25 cellular contexts compared by ENCODE assay signal in genomic region chr6:139713911-139714527, GRCh38.
A peak's percentile ranks its signal among the peaks of the same experiment; 100 is the strongest.
DNase-seq lines count a peak whose midpoint lies in the region; ATAC-seq, FAIRE-seq and TF ChIP-seq lines count a peak whose summit lies in the region.
"Had no signal": no experiment of that assay in that cellular context is flagged by ENCODE, and none has a peak within 500 bp of the region (broad histone marks: within the 10 kb centered on the region; RNA-seq: fewer than 3 reads in every experiment).

No MANE protein-coding gene starts in this region.

- no peak for TF ChIP-seq EP300 in Ishikawa (IDR thresholded peaks at IDR 0.05; ENCODE audit: borderline replicate concordance)
- TF ChIP-seq EP300 in K562 (IDR thresholded peaks at IDR 0.05; ENCODE audit: low read length) = no peak
- TF ChIP-seq EP300 in HepG2 (IDR thresholded peaks at IDR 0.05; ENCODE audit: low read depth in 2 of 2, low read length in 2 of 2) = no peak
- no peak for TF ChIP-seq EP300 in HepG2 (CRISPR knock-in tag; IDR thresholded peaks at IDR 0.05; ENCODE audit: borderline replicate concordance)

- H2AFZ ChIP-seq in K562 (ENCODE audit: low read depth, low read length) (peak overlapping the region; percentile 47; the same call in 1 of the 2 replicates), HepG2 (ENCODE audit: low read length) (no peak overlapping the region)

- in situ Hi-C loops in K562 (cut with MboI) (no loop called here), HepG2 (cut with HindIII; ENCODE audit: extremely low pct_ligation_motif_present, low pct_unique_long_range_greater_than_20kb) (no loop called here)

- no peak overlapping the region for H3K4me3 Mint-ChIP-seq in activated CD8-positive, alpha-beta memory T cell treated with anti-CD3 and anti-CD28 coated beads, Interleukin-2, amount 10 ng/mL, durations not matched to agents 7 days and 5 days
- H3K4me3 Mint-ChIP-seq: activated CD4-positive, alpha-beta T cell treated with anti-CD3 and anti-CD28 coated beads, Interleukin-2, amount 10 ng/mL, durations not matched to agents 24 days and 14 days; endodermal cell; memory B cell; naive thymus-derived CD8-positive, alpha-beta T cell; T-cell had no signal

- FAIRE-seq in K562 (lab: Jason Lieb, UNC) = no peak
- FAIRE-seq in HepG2 (lab: Jason Lieb, UNC) = no peak
- FAIRE-seq: A204.1, kidney, pancreas had no signal

- intact Hi-C loops in K562 (cut with micrococcal nuclease) = no loop called here
- intact Hi-C loops in HepG2 (cut with micrococcal nuclease; ENCODE audit: unreplicated experiment) = no loop called here
- intact Hi-C loops in head of caudate nucleus (cut with DNase I) = no loop called here

- POLR2A ChIA-PET in K562 (lab: Yijun Ruan, JAX) = no interaction called here
- POLR2A ChIA-PET in HepG2 (lab: Yijun Ruan, JAX) = no interaction called here

- no peaks in the 10 kb centered on the region for H3K27me3 Mint-ChIP-seq in activated CD8-positive, alpha-beta memory T cell treated with anti-CD3 and anti-CD28 coated beads, Interleukin-2, amount 10 ng/mL, durations not matched to agents 7 days and 5 days

- peak; percentile 64 for DNase-seq in AG10803 (ENCODE audit: low read depth)
- DNase-seq in K562 (ENCODE audit: extremely low read depth in 1 of 4, low spot score in 3 of 4) = no peak
- no peak for DNase-seq in HepG2 (ENCODE audit: low spot score)
- no peak for DNase-seq in dermis blood vessel endothelial cell
- DNase-seq in activated gamma-delta T cell treated with Interleukin-2 at 50 U/mL for 16 hours = no peak
- DNase-seq in head of caudate nucleus = no peak
- DNase-seq in activated CD8-positive, alpha-beta memory T cell treated with anti-CD3 and anti-CD28 coated beads, Interleukin-2, amount 10 ng/mL, durations not matched to agents 7 days and 5 days = no peak
- DNase-seq: activated CD4-positive, alpha-beta T cell treated with anti-CD3 and anti-CD28 coated beads, Interleukin-2, amount 10 ng/mL, durations not matched to agents 24 days and 14 days; activated CD8-positive, alpha-beta memory T cell treated with anti-CD3 and anti-CD28 coated beads, Interleukin-2, amount 50 U/mL, for 4 hours; activated effector memory CD4-positive, alpha-beta T cell treated with anti-CD3 and anti-CD28 coated beads, Interleukin-2, amount 50 U/mL, for 16 hours; amygdala; endodermal cell; kidney; naive thymus-derived CD8-positive, alpha-beta T cell; NCI-H1417; NCI-H524 treated with DMSO at 0.1 percent for 48 hours; pancreas; stimulated activated CD4-positive, alpha-beta T cell treated with anti-CD3 and anti-CD28 coated beads, Interleukin-2, amount 100 ng/mL, for 48 hours; T-cell; upper lobe of right lung had no signal

- no peaks in the 10 kb centered on the region for H3K36me3 Mint-ChIP-seq in activated CD8-positive, alpha-beta memory T cell treated with anti-CD3 and anti-CD28 coated beads, Interleukin-2, amount 10 ng/mL, durations not matched to agents 7 days and 5 days
- H3K36me3 Mint-ChIP-seq: memory B cell; naive thymus-derived CD8-positive, alpha-beta T cell; T-cell had no signal

- WGBS in K562 (ENCODE audit: insufficient coverage, low coverage, missing lambda C conversion rate) = 39% methylated on average over 5 of the region's 5 CpGs
- 29% methylated on average over 5 of the region's 5 CpGs for WGBS in HepG2 (ENCODE audit: low lambda C conversion rate)

- H3K9me1 ChIP-seq in K562 (ENCODE audit: control insufficient read depth, insufficient read depth, low read length) = no peaks in the 10 kb centered on the region

- H3K36me3 ChIP-seq in K562 (ENCODE audit: control insufficient read depth, insufficient read depth, low read length) = no peaks in the 10 kb centered on the region
- H3K36me3 ChIP-seq in HepG2 (replicated peaks in 1 of 2; ENCODE audit: control insufficient read depth in 1 of 2, insufficient read depth in 2 of 2, low read length in 2 of 2) = no peaks in the 10 kb centered on the region
- H3K36me3 ChIP-seq: BLaER1 treated with 17β-estradiol and CSF1 and Interleukin-3, amounts not matched to agents 10 nM and 100 nM; pancreas; upper lobe of right lung had no signal

- TF ChIP-seq CTCF in AG10803 (conservative IDR thresholded peaks at IDR 0.05; ENCODE audit: low read length) = no peak
- TF ChIP-seq CTCF in K562 (IDR thresholded peaks at IDR 0.05 in 2 of 3, conservative IDR thresholded peaks at IDR 0.05 in 1 of 3; ENCODE audit: insufficient read depth in 2 of 3, low read depth in 1 of 3, low read length in 3 of 3) = no peak
- no peak for TF ChIP-seq CTCF in HepG2 (CRISPR knock-in tag; IDR thresholded peaks at IDR 0.05)

- H4K20me1 ChIP-seq in K562 (replicated peaks; ENCODE audit: control insufficient read depth, insufficient read depth, low read length) (no peaks in the 10 kb centered on the region), HepG2 (ENCODE audit: insufficient read depth, low read length) (no peaks in the 10 kb centered on the region)
- H4K20me1 ChIP-seq: BLaER1 treated with 17β-estradiol and CSF1 and Interleukin-3, amounts not matched to agents 10 nM and 100 nM had no signal

- H3K4me3 ChIP-seq in AG10803 (ENCODE audit: low read length) (no peak overlapping the region), K562 (no peak overlapping the region), HepG2 (replicated peaks in 1 of 3; ENCODE audit: insufficient read depth in 1 of 3, low read depth in 2 of 3, low read length in 3 of 3) (no peak overlapping the region)
- H3K4me3 ChIP-seq: BLaER1 treated with 17β-estradiol and CSF1 and Interleukin-3, amounts not matched to agents 10 nM and 100 nM; pancreas; upper lobe of right lung had no signal

- no peak overlapping the region for H3K9ac ChIP-seq in K562 (ENCODE audit: insufficient read depth in 1 of 2, low read depth in 2 of 2, low read length in 2 of 2)
- no peak overlapping the region for H3K9ac ChIP-seq in HepG2 (ENCODE audit: insufficient read depth, low read depth, low read length)
- H3K9ac ChIP-seq: BLaER1 treated with 17β-estradiol and CSF1 and Interleukin-3, amounts not matched to agents 10 nM and 100 nM had no signal

- no peaks in the 10 kb centered on the region for H3K4me1 Mint-ChIP-seq in activated CD8-positive, alpha-beta memory T cell treated with anti-CD3 and anti-CD28 coated beads, Interleukin-2, amount 10 ng/mL, durations not matched to agents 7 days and 5 days
- H3K4me1 Mint-ChIP-seq: activated CD4-positive, alpha-beta T cell treated with anti-CD3 and anti-CD28 coated beads, Interleukin-2, amount 10 ng/mL, durations not matched to agents 24 days and 14 days; memory B cell; naive thymus-derived CD8-positive, alpha-beta T cell; T-cell had no signal

- H3K79me2 ChIP-seq in K562 (ENCODE audit: control insufficient read depth, insufficient read depth, low read length) (no peaks in the 10 kb centered on the region), HepG2 (ENCODE audit: insufficient read depth, low read length) (no peaks in the 10 kb centered on the region)

- H3K27ac ChIP-seq in K562 (ENCODE audit: extremely low read depth, low read depth, low read length) (no peak overlapping the region), HepG2 (ENCODE audit: extremely low read length, insufficient read depth, low read length) (no peak overlapping the region)
- H3K27ac ChIP-seq: BLaER1 treated with 17β-estradiol and CSF1 and Interleukin-3, amounts not matched to agents 10 nM and 100 nM; pancreas; upper lobe of right lung had no signal

- BruUV-seq in K562 (replicated peaks; lab: Mats Ljungman, UMichigan) = no TSS peak
- no TSS peak for BruUV-seq in HepG2 (replicated peaks; lab: Mats Ljungman, UMichigan)

- no peaks in the 10 kb centered on the region for H3K27me3 ChIP-seq in K562 (ENCODE audit: control insufficient read depth in 2 of 2, insufficient read depth in 2 of 2, low read length in 2 of 2)
- H3K27me3 ChIP-seq in HepG2 (ENCODE audit: control insufficient read depth in 1 of 2, insufficient read depth in 2 of 2, low read length in 2 of 2) = no peaks in the 10 kb centered on the region
- H3K27me3 ChIP-seq: BLaER1 treated with 17β-estradiol and CSF1 and Interleukin-3, amounts not matched to agents 10 nM and 100 nM; pancreas; upper lobe of right lung had no signal

- TF ChIP-seq RAD21 in Ishikawa (IDR thresholded peaks at IDR 0.05; ENCODE audit: low read depth) (no peak), K562 (CRISPR knock-in tag; conservative IDR thresholded peaks at IDR 0.05 in 1 of 2, IDR thresholded peaks at IDR 0.05 in 1 of 2) (no peak), HepG2 (CRISPR knock-in tag; IDR thresholded peaks at IDR 0.05) (no peak)

- H3K9me3 ChIP-seq in K562 (replicated peaks; ENCODE audit: control insufficient read depth, insufficient read depth, low read depth, low read length) = no peaks in the 10 kb centered on the region
- no peaks in the 10 kb centered on the region for H3K9me3 ChIP-seq in HepG2 (ENCODE audit: low read length)
- H3K9me3 ChIP-seq: BLaER1 treated with 17β-estradiol and CSF1 and Interleukin-3, amounts not matched to agents 10 nM and 100 nM; pancreas; upper lobe of right lung had no signal

- TF ChIP-seq POLR2A in K562 (conservative IDR thresholded peaks at IDR 0.05) (no peak), HepG2 (IDR thresholded peaks at IDR 0.05; ENCODE audit: insufficient read depth in 1 of 2, low read depth in 2 of 2, low read length in 2 of 2) (no peak)

- H3K4me2 ChIP-seq in K562 (ENCODE audit: insufficient read depth, low read length) = no peak overlapping the region
- H3K4me2 ChIP-seq in HepG2 (ENCODE audit: low read depth, low read length) = no peak overlapping the region
- H3K4me2 ChIP-seq: BLaER1 treated with 17β-estradiol and CSF1 and Interleukin-3, amounts not matched to agents 10 nM and 100 nM had no signal

- H3K4me1 ChIP-seq in K562 (replicated peaks in 1 of 2; ENCODE audit: control insufficient read depth in 2 of 2, insufficient read depth in 2 of 2, low read length in 2 of 2) (peaks cover 0 to 1% of the 10 kb centered on the region in 2 experiments; a peak in 4 of 5 replicates), HepG2 (ENCODE audit: insufficient read depth, low read length) (peaks cover 7% of the 10 kb centered on the region)
- H3K4me1 ChIP-seq: BLaER1 treated with 17β-estradiol and CSF1 and Interleukin-3, amounts not matched to agents 10 nM and 100 nM had no signal

- H3K27ac Mint-ChIP-seq in activated CD8-positive, alpha-beta memory T cell treated with anti-CD3 and anti-CD28 coated beads, Interleukin-2, amount 10 ng/mL, durations not matched to agents 7 days and 5 days = no peak overlapping the region
- H3K27ac Mint-ChIP-seq: activated CD4-positive, alpha-beta T cell treated with anti-CD3 and anti-CD28 coated beads, Interleukin-2, amount 10 ng/mL, durations not matched to agents 24 days and 14 days; endodermal cell; memory B cell; naive thymus-derived CD8-positive, alpha-beta T cell; T-cell had no signal

- no peak; the same call in 2 of the 3 replicates for ATAC-seq in K562
- ATAC-seq in HepG2 = no peak
- ATAC-seq in activated CD8-positive, alpha-beta memory T cell treated with anti-CD3 and anti-CD28 coated beads, Interleukin-2, amount 10 ng/mL, durations not matched to agents 7 days and 5 days = no peak
- ATAC-seq: naive thymus-derived CD8-positive, alpha-beta T cell; pancreas; Right ventricle myocardium inferior; T-cell had no signal

- CTCF ChIA-PET in K562 (lab: Yijun Ruan, JAX; ENCODE audit: low intra/inter-chr PET ratio) = no interaction called here
- CTCF ChIA-PET in HepG2 (lab: Yijun Ruan, JAX; ENCODE audit: low intra/inter-chr PET ratio, low total read pairs) = no interaction called here
- CTCF ChIA-PET in activated CD8-positive, alpha-beta memory T cell treated with anti-CD3 and anti-CD28 coated beads, Interleukin-2, amount 10 ng/mL, durations not matched to agents 7 days and 5 days (lab: Charles Lee) = no interaction called here

- no peaks in the 10 kb centered on the region for H3K9me3 Mint-ChIP-seq in activated CD8-positive, alpha-beta memory T cell treated with anti-CD3 and anti-CD28 coated beads, Interleukin-2, amount 10 ng/mL, durations not matched to agents 7 days and 5 days (ENCODE audit: low read depth)
- H3K9me3 Mint-ChIP-seq: activated CD4-positive, alpha-beta T cell treated with anti-CD3 and anti-CD28 coated beads, Interleukin-2, amount 10 ng/mL, durations not matched to agents 24 days and 14 days; endodermal cell; memory B cell; naive thymus-derived CD8-positive, alpha-beta T cell; T-cell had no signal
